Comparison of ENCODE assay signal across 1 cellular context in genomic region chr13:97880298-97880675, GRCh38.
TF ChIP-seq lines count a peak whose summit lies in the region.

No MANE protein-coding gene starts in this region.

TF ChIP-seq in endothelial cell of umbilical vein, 7 proteins besides CTCF, POLR2A, EP300 and RAD21:
- TF ChIP-seq JUN (IDR thresholded peaks at IDR 0.05; ENCODE audit: borderline replicate concordance, insufficient read depth, insufficient read length, low read depth) (no peak), MAX (IDR thresholded peaks at IDR 0.05; ENCODE audit: insufficient read depth, insufficient read length) (no peak), GATA2 (IDR thresholded peaks at IDR 0.05; ENCODE audit: insufficient read depth, insufficient read length, low read depth, low read length) (peak; percentile 5)
